In genomic region chr15:59885832-59886231, GRCh38 we compare ENCODE assay signal across 11 cellular contexts.
DNase-seq lines count a peak whose midpoint lies in the region; ATAC-seq and TF ChIP-seq lines count a peak whose summit lies in the region.
"Had no signal": no experiment of that assay in that cellular context is flagged by ENCODE, and none has a peak within 500 bp of the region (broad histone marks: within the 10 kb centered on the region; RNA-seq: fewer than 3 reads in every experiment).

No MANE protein-coding gene starts in this region.

- H3K27ac Mint-ChIP-seq in endothelial cell (ENCODE audit: unreplicated experiment): no peak overlapping the region

- no peak for TF ChIP-seq CTCF in endothelial cell (IDR thresholded peaks at IDR 0.05; ENCODE audit: unreplicated experiment)

- H3K9me3 Mint-ChIP-seq in endothelial cell (ENCODE audit: unreplicated experiment): no peaks in the 10 kb centered on the region

- H3K27me3 Mint-ChIP-seq in endothelial cell (ENCODE audit: unreplicated experiment): no peaks in the 10 kb centered on the region

- DNase-seq in A172 (ENCODE audit: low spot score) (peak; percentile 53), HT1080 (ENCODE audit: low read depth) (peak; percentile 28), NCI-H510A (lab: John Stamatoyannopoulos, UW) (peak; percentile 26), endothelial cell (ENCODE audit: low spot score) (peak; percentile 9), occipital lobe (lab: John Stamatoyannopoulos, UW) (no peak)
- DNase-seq: adrenal gland; PC-3; stimulated activated naive CD4-positive, alpha-beta T cell had no signal

- H3K36me3 Mint-ChIP-seq in endothelial cell (ENCODE audit: low read depth, unreplicated experiment): no peaks in the 10 kb centered on the region

- no peak for ATAC-seq in GM21723 (IDR thresholded peaks at IDR 0.05; ENCODE audit: unreplicated experiment)
- no peak for ATAC-seq in GM21737 (IDR thresholded peaks at IDR 0.05; ENCODE audit: unreplicated experiment)
- ATAC-seq in HG03025 (IDR thresholded peaks at IDR 0.05; ENCODE audit: low FRiP score, unreplicated experiment): no peak
- ATAC-seq: PC-3 had no signal

- no peak overlapping the region for H3K4me3 Mint-ChIP-seq in endothelial cell (ENCODE audit: unreplicated experiment)

- H3K4me1 Mint-ChIP-seq in endothelial cell (ENCODE audit: unreplicated experiment): peaks cover 13% of the 10 kb centered on the region
